ENCODE assay signal across 8 cellular contexts in genomic region chr16:53433930-53434435, GRCh38. TPM values are rescaled to one million over a fixed set of nuclear protein-coding genes. Genes with fewer than 3 reads are reported as not detected.
DNase-seq lines count a peak whose midpoint lies in the region; ATAC-seq, FAIRE-seq and TF ChIP-seq lines count a peak whose summit lies in the region.

No MANE protein-coding gene starts in this region.

- H3K4me3 ChIP-seq in bronchial epithelial cell (ENCODE audit: low read depth, low read length): peak overlapping the region; percentile 87
- peak overlapping the region; percentile 91 for H3K4me3 ChIP-seq in lower leg skin (ENCODE audit: low read depth, poor library complexity, severe bottlenecking)

- H3K36me3 ChIP-seq in bronchial epithelial cell (ENCODE audit: control insufficient read depth, insufficient read depth, low read length): no peaks in the 10 kb centered on the region

- intact Hi-C loops in lower leg skin (cut with DNase I; ENCODE audit: low total_unique reads): loop anchor here (2.0 kb wide), 1 partner anchor 55 kb away; no protein-coding TSS in a partner anchor

- WGBS in lower leg skin, 2 donors: 12% methylated on average over 18 of the region's 18 CpGs

- no peak for FAIRE-seq in bronchial epithelial cell (lab: Jason Lieb, UNC)

- TF ChIP-seq CTCF in bronchial epithelial cell (IDR thresholded peaks at IDR 0.05; ENCODE audit: insufficient read depth, low read length, severe bottlenecking) (no peak), lower leg skin (IDR thresholded peaks at IDR 0.05) (no peak)

- ATAC-seq in GM21381 (IDR thresholded peaks at IDR 0.05; ENCODE audit: unreplicated experiment) (no peak), HG03571 (IDR thresholded peaks at IDR 0.05; ENCODE audit: unreplicated experiment) (no peak)

- H3K27me3 ChIP-seq in bronchial epithelial cell (ENCODE audit: control insufficient read depth, insufficient read depth, low read length): no peaks in the 10 kb centered on the region

- no peak for TF ChIP-seq POLR2A in lower leg skin (IDR thresholded peaks at IDR 0.05)

- DNase-seq in NCI-H748 treated with DMSO at 0.1 percent for 48 hours (lab: John Stamatoyannopoulos, UW) (peak; percentile 36), NCI-H748 (lab: John Stamatoyannopoulos, UW; ENCODE audit: unreplicated experiment) (no peak), NAMALWA (ENCODE audit: low spot score) (peak; percentile 80), bronchial epithelial cell (ENCODE audit: low read depth) (peak; percentile 53), lower leg skin (ENCODE audit: low spot score in 2 of 2) (no peak), superior temporal gyrus (ENCODE audit: extremely low spot score) (peak; percentile 88)

RNA-seq across cellular contexts. Expression of gene RBL2, which starts 0.3 kb away (rescaled TPM):
- total RNA-seq in bronchial epithelial cell (22.7 and 23.7 TPM in 2 replicates), lower leg skin (10 to 100 TPM; 66.7 to 85.7 (median 75.2) TPM)

Comparison
In these comparisons a context has a peak if more than half of its experiments do, and no peak if none do; other contexts are left out.
1. DNase-seq: peak in NCI-H748 treated with DMSO at 0.1 percent for 48 hours (single experiment), NAMALWA (single experiment), bronchial epithelial cell (single experiment) and superior temporal gyrus (single experiment); none in NCI-H748 (single experiment) and lower leg skin (0 of 2).